9 cellular contexts compared by ENCODE assay signal in genomic region chr6:154249499-154250298, GRCh38.
DNase-seq lines count a peak whose midpoint lies in the region; ATAC-seq and TF ChIP-seq lines count a peak whose summit lies in the region.
"Had no signal": no experiment of that assay in that cellular context is flagged by ENCODE, and none has a peak within 500 bp of the region (broad histone marks: within the 10 kb centered on the region; RNA-seq: fewer than 3 reads in every experiment).

No MANE protein-coding gene starts in this region.

- no peak overlapping the region for H3K27ac Mint-ChIP-seq in glutamatergic neuron (ENCODE audit: unreplicated experiment)

- H3K18ac ChIP-seq in neuronal stem cell (ENCODE audit: low read length), result no peak overlapping the region

- DNase-seq in glutamatergic neuron (peak; percentile 21), GOT3 (lab: John Stamatoyannopoulos, UW) (no peak), iPS-NIHi7 (ENCODE audit: extremely low spot score) (no peak), NCI-H748 treated with DMSO at 0.1 percent for 48 hours (lab: John Stamatoyannopoulos, UW) (no peak), neuronal stem cell (ENCODE audit: low spot score) (no peak)

- no peaks in the 10 kb centered on the region for H3K79me1 ChIP-seq in neuronal stem cell (ENCODE audit: low read depth, low read length)

- peaks cover 16% of the 10 kb centered on the region for H3K4me1 Mint-ChIP-seq in glutamatergic neuron (ENCODE audit: low read depth, unreplicated experiment)

- no peaks in the 10 kb centered on the region for H3K27me3 Mint-ChIP-seq in glutamatergic neuron (ENCODE audit: unreplicated experiment)

- H3K36me3 ChIP-seq in KOPT-K1 (ENCODE audit: insufficient read depth, low read length), result no peaks in the 10 kb centered on the region
- H3K36me3 ChIP-seq in neuronal stem cell (replicated peaks in 1 of 2; ENCODE audit: control insufficient read depth in 2 of 2, insufficient read depth in 2 of 2, low read length in 2 of 2), result no peaks in the 10 kb centered on the region

- H3K4me2 ChIP-seq in neuronal stem cell (ENCODE audit: insufficient read depth, low read length, poor library complexity, severe bottlenecking), result no peak overlapping the region

- H2BK12ac ChIP-seq in neuronal stem cell (ENCODE audit: low read length), result no peak overlapping the region

- no peak for TF ChIP-seq CTCF in glutamatergic neuron (IDR thresholded peaks at IDR 0.05; ENCODE audit: partially characterized antibody, unreplicated experiment)

- no CpG with 5 or more reads among the region's 8 CpGs for WGBS in neuronal stem cell (ENCODE audit: extremely low coverage in 2 of 2, insufficient read length in 2 of 2, insufficient replicate concordance in 1 of 2), 2 donors

- H3K4me3 Mint-ChIP-seq in glutamatergic neuron (ENCODE audit: unreplicated experiment), result no peak overlapping the region

- H3K27ac ChIP-seq in KOPT-K1 (ENCODE audit: low read depth, low read length, poor library complexity, severe bottlenecking) (peak overlapping the region; percentile 97), neuronal stem cell (replicated peaks; ENCODE audit: low read length) (no peak overlapping the region)

- peaks cover 0 to 3% of the 10 kb centered on the region in 2 donors for H3K4me1 ChIP-seq in neuronal stem cell (ENCODE audit: control insufficient read depth in 2 of 2, insufficient read depth in 1 of 2, low read depth in 1 of 2, low read length in 2 of 2)

- no peak overlapping the region for H3K9ac ChIP-seq in neuronal stem cell (ENCODE audit: low read depth, low read length, poor library complexity)

- H2BK15ac ChIP-seq in neuronal stem cell (ENCODE audit: low read length), result no peak overlapping the region

- H3K27me3 ChIP-seq in neuronal stem cell (ENCODE audit: control insufficient read depth in 3 of 3, insufficient read depth in 3 of 3, low read depth in 1 of 3, low read length in 3 of 3), result no peaks in the 10 kb centered on the region

- no peak overlapping the region for H4K8ac ChIP-seq in neuronal stem cell (ENCODE audit: low read depth, low read length)

- H2AFZ ChIP-seq in neuronal stem cell (ENCODE audit: low read length), result no peak overlapping the region

- no peak overlapping the region for H2AK5ac ChIP-seq in neuronal stem cell (ENCODE audit: low read depth, low read length)

- no peak overlapping the region for H3K14ac ChIP-seq in neuronal stem cell (ENCODE audit: low read length)

- H2BK5ac ChIP-seq in neuronal stem cell (ENCODE audit: low read length), result no peak overlapping the region

- H4K91ac ChIP-seq in neuronal stem cell (ENCODE audit: low read depth, low read length, poor library complexity), result no peak overlapping the region

- H3K23ac ChIP-seq in neuronal stem cell (ENCODE audit: low read depth, low read length, poor library complexity), result no peak overlapping the region

- no peak overlapping the region for H3K4me3 ChIP-seq in neuronal stem cell (ENCODE audit: low read length in 2 of 2)
- H3K4me3 ChIP-seq: K562 had no signal

- H3K9me3 ChIP-seq in KOPT-K1 (ENCODE audit: insufficient read depth, low read length, poor library complexity, severe bottlenecking) (peaks cover 6% of the 10 kb centered on the region), neuronal stem cell (replicated peaks in 1 of 2; ENCODE audit: control insufficient read depth in 2 of 2, insufficient read depth in 1 of 2, low read depth in 1 of 2, low read length in 2 of 2) (no peaks in the 10 kb centered on the region)

- no peak overlapping the region for H2BK120ac ChIP-seq in neuronal stem cell (ENCODE audit: low read depth, low read length)

- no peaks in the 10 kb centered on the region for H3K36me3 Mint-ChIP-seq in glutamatergic neuron (ENCODE audit: unreplicated experiment)

- ATAC-seq in GM18499 (IDR thresholded peaks at IDR 0.05; ENCODE audit: insufficient read depth, unreplicated experiment) (peak; percentile 82), GM21529 (IDR thresholded peaks at IDR 0.05; ENCODE audit: unreplicated experiment) (peak; percentile 73)
- ATAC-seq: K562 had no signal

- H3K9me3 Mint-ChIP-seq in glutamatergic neuron (ENCODE audit: unreplicated experiment), result no peaks in the 10 kb centered on the region

- no peak overlapping the region for H3K4ac ChIP-seq in neuronal stem cell (ENCODE audit: low read length)
